ENCODE assay signal across 11 cellular contexts in genomic region chr11:103844327-103845215, GRCh38.
A peak's percentile ranks its signal among the peaks of the same experiment; 100 is the strongest.
DNase-seq lines count a peak whose midpoint lies in the region; ATAC-seq, FAIRE-seq and TF ChIP-seq lines count a peak whose summit lies in the region.
"Had no signal": no experiment of that assay in that cellular context is flagged by ENCODE, and none has a peak within 500 bp of the region (broad histone marks: within the 10 kb centered on the region; RNA-seq: fewer than 3 reads in every experiment).

No MANE protein-coding gene starts in this region.

- H2AK5ac ChIP-seq in H9 (ENCODE audit: insufficient read length, low read length): no peak overlapping the region

- H3K4me1 ChIP-seq in GM12878 (ENCODE audit: control insufficient read depth, insufficient read depth, low read length) (0 out of 2 replicates have a peak, but pooled peaks cover 3% of the 10 kb centered on the region), esophagus muscularis mucosa (peaks cover 9 to 33% (median 23%) of the 10 kb centered on the region in 4 donors), H9 (ENCODE audit: insufficient read depth, low read length) (no peaks in the 10 kb centered on the region; the same call in 1 of the 2 replicates)

- no peak overlapping the region for H4K91ac ChIP-seq in H9 (ENCODE audit: insufficient read length, low read depth, low read length)

- no peaks in the 10 kb centered on the region for H3K36me3 Mint-ChIP-seq in Calu3 (ENCODE audit: insufficient read depth, unreplicated experiment)
- no peaks in the 10 kb centered on the region for H3K36me3 Mint-ChIP-seq in H9 (ENCODE audit: insufficient read depth in 1 of 3, low read depth in 3 of 3)

- H2BK15ac ChIP-seq in H9 (ENCODE audit: low read depth, low read length): no peak overlapping the region

- no peak overlapping the region for H4K8ac ChIP-seq in H9 (replicated peaks; ENCODE audit: insufficient read length, low read depth, low read length)

- H3K18ac ChIP-seq in H9 (ENCODE audit: insufficient read length, low read depth, low read length): no peak overlapping the region

- no peak overlapping the region for H2BK12ac ChIP-seq in H9 (ENCODE audit: insufficient read length, low read depth, low read length)

- H4K5ac ChIP-seq in H9 (ENCODE audit: insufficient read length, low read depth, low read length): no peak overlapping the region

- no peak overlapping the region for H3K23ac ChIP-seq in H9 (ENCODE audit: insufficient read length, low read depth, low read length)

- SMC1A ChIA-PET in GM12878 (lab: Charles Lee; ENCODE audit: uncharacterized antibody, unreplicated experiment): interaction anchor here (1.1 kb wide), 1 partner anchor 64 kb away, joined by 3 read pairs; no protein-coding TSS in a partner anchor

- CTCF ChIA-PET in GM12878 (lab: Yijun Ruan, JAX): no interaction called here
- CTCF ChIA-PET in Calu3 (lab: Charles Lee): interaction anchor here (0.9 kb wide), 1 partner anchor 38 kb away, joined by 3 read pairs; no protein-coding TSS in a partner anchor

- H3T11ph ChIP-seq in H9 (ENCODE audit: low read length): no peak overlapping the region

- TF ChIP-seq CTCF in GM12878 (IDR thresholded peaks at IDR 0.05 in 2 of 3, conservative IDR thresholded peaks at IDR 0.05 in 1 of 3; ENCODE audit: control insufficient read depth in 2 of 3, extremely low read depth in 1 of 3, insufficient read depth in 1 of 3, low read depth in 3 of 3, low read length in 3 of 3): no peak
- no peak for TF ChIP-seq CTCF in esophagus muscularis mucosa (IDR thresholded peaks at IDR 0.05)
- no peak for TF ChIP-seq CTCF in Calu3 (IDR thresholded peaks at IDR 0.05; ENCODE audit: unreplicated experiment)
- TF ChIP-seq CTCF in H9 (conservative IDR thresholded peaks at IDR 0.05): no peak

- H3K23me2 ChIP-seq in H9 (ENCODE audit: insufficient read length, low read depth, low read length, poor library complexity, severe bottlenecking): no peaks in the 10 kb centered on the region

- TF ChIP-seq EP300 in GM12878 (IDR thresholded peaks at IDR 0.05; ENCODE audit: borderline replicate concordance in 1 of 2, control insufficient read depth in 1 of 2, low read depth in 2 of 2, low read length in 2 of 2) (no peak), esophagus muscularis mucosa (IDR thresholded peaks at IDR 0.05) (no peak)

- in situ Hi-C loops in GM12878 (cut with MboI): no loop called here

- H3K27me3 Mint-ChIP-seq in Calu3 (ENCODE audit: unreplicated experiment) (no peaks in the 10 kb centered on the region), H9 (ENCODE audit: low read depth) (no peaks in the 10 kb centered on the region)
- H3K27me3 Mint-ChIP-seq: activated T-helper 17 cell treated with anti-CD3 and anti-CD28 coated beads, Interleukin-2, amount 50 U/mL, for 72 hours had no signal

- TF ChIP-seq POLR2A in GM12878 (IDR thresholded peaks at IDR 0.05; ENCODE audit: low read depth, low read length): no peak
- TF ChIP-seq POLR2A in esophagus muscularis mucosa (IDR thresholded peaks at IDR 0.05; ENCODE audit: low read depth): no peak

- H3K9me3 Mint-ChIP-seq in Calu3 (ENCODE audit: low read depth, unreplicated experiment) (peaks cover 2% of the 10 kb centered on the region), H9 (no peaks in the 10 kb centered on the region)

- H3K9me3 ChIP-seq in GM12878 (replicated peaks; ENCODE audit: control insufficient read depth, insufficient read depth, low read length) (no peaks in the 10 kb centered on the region), MG63 (no peaks in the 10 kb centered on the region), esophagus muscularis mucosa (no peaks in the 10 kb centered on the region), H9 (ENCODE audit: control insufficient read depth, low read depth, low read length) (no peaks in the 10 kb centered on the region)

- H3K14ac ChIP-seq in H9 (ENCODE audit: insufficient read depth, low read length): no peak overlapping the region

- H3K27me3 ChIP-seq in GM12878 (replicated peaks in 1 of 2; ENCODE audit: control insufficient read depth in 2 of 2, insufficient read depth in 2 of 2, low read length in 1 of 2) (no peaks in the 10 kb centered on the region), MG63 (no peaks in the 10 kb centered on the region), esophagus muscularis mucosa (no peaks in the 10 kb centered on the region), H9 (ENCODE audit: insufficient read depth, low read length) (no peaks in the 10 kb centered on the region)

- BruUV-seq in GM12878 (replicated peaks; lab: Mats Ljungman, UMichigan) (no TSS peak), Calu3 (replicated peaks; lab: Mats Ljungman, UMichigan) (no TSS peak)

- H3K4me3 Mint-ChIP-seq in Calu3 (ENCODE audit: low read depth, unreplicated experiment) (no peak overlapping the region), H9 (no peak overlapping the region)
- H3K4me3 Mint-ChIP-seq: activated T-helper 17 cell treated with anti-CD3 and anti-CD28 coated beads, Interleukin-2, amount 50 U/mL, for 72 hours had no signal

- intact Hi-C loops in GM12878 (cut with micrococcal nuclease; ENCODE audit: unreplicated experiment): no loop called here
- intact Hi-C loops in esophagus muscularis mucosa (cut with DNase I): no loop called here
- intact Hi-C loops in Calu3 (cut with micrococcal nuclease; ENCODE audit: unreplicated experiment): no loop called here

- RAD21 ChIA-PET in GM12878 (lab: Charles Lee; ENCODE audit: unreplicated experiment): no interaction called here

- FAIRE-seq in GM12878 (lab: Jason Lieb, UNC): peak; percentile 96
- FAIRE-seq: colon had no signal

- POLR2A ChIA-PET in GM12878 (lab: Charles Lee): no interaction called here

- H2BK20ac ChIP-seq in H9 (ENCODE audit: low read depth, low read length, poor library complexity, severe bottlenecking): no peak overlapping the region

- H3K4me1 Mint-ChIP-seq in Calu3 (ENCODE audit: low read depth, unreplicated experiment) (peaks cover 14% of the 10 kb centered on the region), H9 (peaks cover 0 to 2% of the 10 kb centered on the region in 2 experiments; a peak in 1 of 4 replicates)
- H3K4me1 Mint-ChIP-seq: activated T-helper 17 cell treated with anti-CD3 and anti-CD28 coated beads, Interleukin-2, amount 50 U/mL, for 72 hours had no signal

- no peak overlapping the region for H2BK5ac ChIP-seq in H9 (ENCODE audit: insufficient read length, low read length)

- H3K36me3 ChIP-seq in GM12878 (ENCODE audit: control insufficient read depth in 2 of 2, insufficient read depth in 2 of 2, low read length in 1 of 2) (no peaks in the 10 kb centered on the region), MG63 (no peaks in the 10 kb centered on the region), esophagus muscularis mucosa (no peaks in the 10 kb centered on the region)

- H3K4me3 ChIP-seq in GM12878 (no peak overlapping the region), MG63 (no peak overlapping the region), esophagus muscularis mucosa (no peak overlapping the region)

- H2BK120ac ChIP-seq in H9 (ENCODE audit: low read depth, low read length, poor library complexity, severe bottlenecking): no peak overlapping the region

- H3K79me2 ChIP-seq in GM12878 (ENCODE audit: control insufficient read depth, insufficient read depth, low read length): no peaks in the 10 kb centered on the region
- no peaks in the 10 kb centered on the region for H3K79me2 ChIP-seq in H9 (ENCODE audit: insufficient read depth, low read length)

- DNase-seq in GM12878 (ENCODE audit: low read depth, low spot score) (peak; percentile 30), MG63 (no peak), esophagus muscularis mucosa (ENCODE audit: extremely low spot score) (no peak), Calu3 (no peak), H9 (no peak)
- DNase-seq: NCI-H82 had no signal

- H3K4ac ChIP-seq in H9 (ENCODE audit: low read depth, low read length): no peak overlapping the region

- ATAC-seq in GM18868 (IDR thresholded peaks at IDR 0.05; ENCODE audit: unreplicated experiment) (peak; percentile 91), GM21619 (IDR thresholded peaks at IDR 0.05; ENCODE audit: unreplicated experiment) (peak; percentile 98), HG03139 (IDR thresholded peaks at IDR 0.05; ENCODE audit: unreplicated experiment) (peak; percentile 91), GM12878 (peak; percentile 88)
- ATAC-seq: activated T-helper 17 cell treated with anti-CD3 and anti-CD28 coated beads, Interleukin-2, amount 50 U/mL, for 72 hours had no signal

- H3K9ac ChIP-seq in GM12878 (ENCODE audit: control insufficient read depth, insufficient read depth, low read length): no peak overlapping the region
- H3K9ac ChIP-seq in H9 (ENCODE audit: extremely low read depth, insufficient read length, low read length): no peak overlapping the region

- H2AFZ ChIP-seq in GM12878 (ENCODE audit: control insufficient read depth, low read depth, low read length): no peak overlapping the region
- no peak overlapping the region for H2AFZ ChIP-seq in H9 (ENCODE audit: low read length)

- no peaks in the 10 kb centered on the region for H4K20me1 ChIP-seq in GM12878 (ENCODE audit: control insufficient read depth, insufficient read depth)
- no peaks in the 10 kb centered on the region for H4K20me1 ChIP-seq in H9 (ENCODE audit: control insufficient read depth, insufficient read depth, insufficient read length)

- H3K27ac ChIP-seq in GM12878 (ENCODE audit: control insufficient read depth, insufficient read depth) (no peak overlapping the region), esophagus muscularis mucosa (replicated peaks in 1 of 4) (no peak overlapping the region), H9 (ENCODE audit: insufficient read length, low read depth, low read length) (no peak overlapping the region)

- no peak overlapping the region for H3K56ac ChIP-seq in H9 (ENCODE audit: insufficient read length, low read depth, low read length)

- no peak overlapping the region for H3K4me2 ChIP-seq in GM12878 (ENCODE audit: control insufficient read depth, insufficient read depth)
- H3K4me2 ChIP-seq in H9 (ENCODE audit: insufficient read depth, insufficient read length, low read length): no peak overlapping the region

- WGBS in GM12878 (ENCODE audit: insufficient coverage, insufficient replicate concordance, low lambda C conversion rate, missing lambda C conversion rate): 18% methylated on average over 7 of the region's 7 CpGs
- WGBS in esophagus muscularis mucosa: 85% methylated on average over 7 of the region's 7 CpGs
- no CpG with 5 or more reads among the region's 7 CpGs for WGBS in H9 (ENCODE audit: extremely low coverage, insufficient read length, low lambda C conversion rate)

- TF ChIP-seq RAD21 in GM12878 (IDR thresholded peaks at IDR 0.05; ENCODE audit: insufficient read depth, low read depth, low read length): no peak

- H3K79me1 ChIP-seq in H9 (ENCODE audit: insufficient read depth, low read depth, low read length, poor library complexity, severe bottlenecking): no peaks in the 10 kb centered on the region

- no peak overlapping the region for H3K27ac Mint-ChIP-seq in Calu3 (ENCODE audit: unreplicated experiment)
- H3K27ac Mint-ChIP-seq in H9: no peak overlapping the region
- H3K27ac Mint-ChIP-seq: activated T-helper 17 cell treated with anti-CD3 and anti-CD28 coated beads, Interleukin-2, amount 50 U/mL, for 72 hours had no signal

TF ChIP-seq in GM12878, 131 proteins besides CTCF, POLR2A, EP300 and RAD21 (continues in another document):
- TF ChIP-seq EED (IDR thresholded peaks at IDR 0.05; ENCODE audit: low read depth) (no peak), PAX5 (IDR thresholded peaks at IDR 0.05; ENCODE audit: borderline replicate concordance, low read depth, low read length) (no peak), BMI1 (IDR thresholded peaks at IDR 0.05; ENCODE audit: borderline replicate concordance) (no peak), STAT3 (IDR thresholded peaks at IDR 0.05; ENCODE audit: low read depth, low read length) (no peak)
